In genomic region chr17:57940653-57941329, GRCh38 we compare ENCODE assay signal across 1 cellular context.
TF ChIP-seq lines count a peak whose summit lies in the region.

No MANE protein-coding gene starts in this region.

TF ChIP-seq in H1, 55 proteins besides CTCF, POLR2A, EP300 and RAD21:
- no peak for TF ChIP-seq SP2 (IDR thresholded peaks at IDR 0.05; ENCODE audit: low read length)
- no peak for TF ChIP-seq TCF12 (IDR thresholded peaks at IDR 0.05; ENCODE audit: low read depth, low read length)
- TF ChIP-seq CBX8 (IDR thresholded peaks at IDR 0.05; ENCODE audit: borderline replicate concordance, low read depth, low read length), result no peak
- no peak for TF ChIP-seq CHD2 (IDR thresholded peaks at IDR 0.05; ENCODE audit: low read length)
- TF ChIP-seq SUZ12 (IDR thresholded peaks at IDR 0.05; ENCODE audit: low read length), result no peak
- TF ChIP-seq USF2 (IDR thresholded peaks at IDR 0.05; ENCODE audit: low read length), result no peak
- no peak for TF ChIP-seq ZNF274 (IDR thresholded peaks at IDR 0.05; ENCODE audit: borderline replicate concordance, extremely low read depth, low read length)
TF ChIP-seq in H1: peak in this region for 0.
